In genomic region chr12:4938900-4939299, GRCh38 we compare ENCODE assay signal across 28 cellular contexts. TPM values are rescaled to one million over a fixed set of nuclear protein-coding genes. Genes with fewer than 3 reads are reported as not detected.
"Had no signal": no experiment of that assay in that cellular context is flagged by ENCODE, and none has a peak within 500 bp of the region (broad histone marks: within the 10 kb centered on the region; RNA-seq: fewer than 3 reads in every experiment).

No MANE protein-coding gene starts in this region.

- H3K4me1 ChIP-seq: adrenal gland, body of pancreas, Peyer's patch had no signal

- H3K36me3 ChIP-seq: adrenal gland, Peyer's patch had no signal

- H3K4me3 ChIP-seq: adrenal gland, body of pancreas, Peyer's patch had no signal

- H3K27ac ChIP-seq: adrenal gland, body of pancreas, Peyer's patch had no signal

- H3K9me3 ChIP-seq: adrenal gland, body of pancreas, Peyer's patch had no signal

- H3K36me3 Mint-ChIP-seq: activated naive CD4-positive, alpha-beta T cell treated with anti-CD3 and anti-CD28 coated beads, Interleukin-2, amount 50 U/mL, for 72 hours had no signal

- DNase-seq: activated CD4-positive, alpha-beta T cell treated with anti-CD3 and anti-CD28 coated beads, Interleukin-2, amount 10 ng/mL, durations not matched to agents 7 days and 5 days; activated CD4-positive, alpha-beta T cell treated with anti-CD3 and anti-CD28 coated beads, Interleukin-2, amount 50 U/mL, for 48 hours; activated CD8-positive, alpha-beta memory T cell treated with anti-CD3 and anti-CD28 coated beads, Interleukin-2, amount 50 U/mL, for 4 hours; activated CD8-positive, alpha-beta T cell treated with anti-CD3 and anti-CD28 coated beads, Interleukin-2, amount 10 ng/mL, durations not matched to agents 7 days and 5 days; activated gamma-delta T cell treated with Interleukin-2 at 50 U/mL for 16 hours; activated naive CD4-positive, alpha-beta T cell treated with anti-CD3 and anti-CD28 coated beads for 36 hours; activated T-cell treated with anti-CD3 and anti-CD28 coated beads for 4 hours; activated T-cell treated with anti-CD3 and anti-CD28 coated beads, Interleukin-2, amount 50 U/mL, for 4 hours; adrenal gland; body of pancreas; central memory CD4-positive, alpha-beta T cell; Kasumi-1; KG1; MM.1S; NCI-H2029 treated with DMSO at 0.1 percent for 48 hours; NCI-H446; NCI-H510A treated with DMSO at 0.1 percent for 48 hours; NCI-H526 treated with DMSO at 0.1 percent for 48 hours; NK-92 treated with Interleukin-12 subunit alpha and Interleukin-12 subunit beta, amount 100 ng/mL, for 24 hours; PC-3; Peyer's patch; Right ventricle myocardium superior; RPMI8226; SW 1271; T1000 had no signal

- H3K27me3 ChIP-seq: body of pancreas, Peyer's patch had no signal

- H3K9me3 Mint-ChIP-seq: activated CD4-positive, alpha-beta T cell treated with anti-CD3 and anti-CD28 coated beads, Interleukin-2, amount 10 ng/mL, durations not matched to agents 7 days and 5 days; activated naive CD4-positive, alpha-beta T cell treated with anti-CD3 and anti-CD28 coated beads for 36 hours; activated naive CD4-positive, alpha-beta T cell treated with anti-CD3 and anti-CD28 coated beads, Interleukin-2, amount 50 U/mL, for 72 hours; activated T-cell treated with anti-CD3 and anti-CD28 coated beads, Interleukin-2, amount 50 U/mL, for 4 hours; activated T-helper 1 cell treated with anti-CD3 and anti-CD28 coated beads, Interleukin-12 subunit alpha, Interleukin-12 subunit beta, Interleukin-2, Interleukin-4 antibody, amounts not matched to agents 30 ng/mL and 10 ng/mL and 1 ng/mL, durations not matched to agents 14 hours and 24 hours and 36 hours had no signal

- ATAC-seq: activated CD8-positive, alpha-beta T cell treated with anti-CD3 and anti-CD28 coated beads, Interleukin-2, amount 10 ng/mL, durations not matched to agents 7 days and 5 days; activated naive CD4-positive, alpha-beta T cell treated with anti-CD3 and anti-CD28 coated beads, Interleukin-2, amount 50 U/mL, for 72 hours; activated T-cell treated with anti-CD3 and anti-CD28 coated beads, Interleukin-2, amount 50 U/mL, for 4 hours; body of pancreas; PC-3 had no signal

- H3K4me1 Mint-ChIP-seq: activated CD4-positive, alpha-beta T cell treated with anti-CD3 and anti-CD28 coated beads, Interleukin-2, amount 10 ng/mL, durations not matched to agents 7 days and 5 days had no signal

- H3K4me3 Mint-ChIP-seq: activated CD4-positive, alpha-beta T cell treated with anti-CD3 and anti-CD28 coated beads, Interleukin-2, amount 10 ng/mL, durations not matched to agents 7 days and 5 days; activated CD8-positive, alpha-beta T cell treated with anti-CD3 and anti-CD28 coated beads, Interleukin-2, amount 10 ng/mL, durations not matched to agents 7 days and 5 days; activated naive CD4-positive, alpha-beta T cell treated with anti-CD3 and anti-CD28 coated beads for 36 hours; activated T-cell treated with anti-CD3 and anti-CD28 coated beads, Interleukin-2, amount 50 U/mL, for 4 hours; activated T-helper 1 cell treated with anti-CD3 and anti-CD28 coated beads, Interleukin-12 subunit alpha, Interleukin-12 subunit beta, Interleukin-2, Interleukin-4 antibody, amounts not matched to agents 30 ng/mL and 10 ng/mL and 1 ng/mL, durations not matched to agents 14 hours and 24 hours and 36 hours had no signal

- H3K27ac Mint-ChIP-seq: activated CD4-positive, alpha-beta T cell treated with anti-CD3 and anti-CD28 coated beads, Interleukin-2, amount 10 ng/mL, durations not matched to agents 7 days and 5 days; activated CD8-positive, alpha-beta T cell treated with anti-CD3 and anti-CD28 coated beads, Interleukin-2, amount 10 ng/mL, durations not matched to agents 7 days and 5 days; activated naive CD4-positive, alpha-beta T cell treated with anti-CD3 and anti-CD28 coated beads for 36 hours; activated naive CD4-positive, alpha-beta T cell treated with anti-CD3 and anti-CD28 coated beads, Interleukin-2, amount 50 U/mL, for 72 hours; activated T-helper 1 cell treated with anti-CD3 and anti-CD28 coated beads, Interleukin-12 subunit alpha, Interleukin-12 subunit beta, Interleukin-2, Interleukin-4 antibody, amounts not matched to agents 30 ng/mL and 10 ng/mL and 1 ng/mL, durations not matched to agents 14 hours and 24 hours and 36 hours had no signal

RNA-seq across cellular contexts. Expression of gene KCNA1, which starts 29.2 kb away (rescaled TPM):
- total RNA-seq: activated CD4-positive, alpha-beta T cell treated with anti-CD3 and anti-CD28 coated beads, Interleukin-2, amount 10 ng/mL, durations not matched to agents 7 days and 5 days; activated CD8-positive, alpha-beta T cell treated with anti-CD3 and anti-CD28 coated beads, Interleukin-2, amount 10 ng/mL, durations not matched to agents 7 days and 5 days; activated T-helper 1 cell treated with anti-CD3 and anti-CD28 coated beads, Interleukin-12 subunit alpha, Interleukin-12 subunit beta, Interleukin-2, Interleukin-4 antibody, amounts not matched to agents 30 ng/mL and 10 ng/mL and 1 ng/mL, durations not matched to agents 14 hours and 24 hours and 36 hours; adrenal gland; PC-3; Peyer's patch; Right ventricle myocardium superior; T-helper 2 cell treated with Interferon-gamma antibody and Interleukin-4, amounts not matched to agents 100 ng/mL and 5 ng/mL, for 36 hours had no signal
